11 cellular contexts compared by ENCODE assay signal in the genomic region with DNA sequence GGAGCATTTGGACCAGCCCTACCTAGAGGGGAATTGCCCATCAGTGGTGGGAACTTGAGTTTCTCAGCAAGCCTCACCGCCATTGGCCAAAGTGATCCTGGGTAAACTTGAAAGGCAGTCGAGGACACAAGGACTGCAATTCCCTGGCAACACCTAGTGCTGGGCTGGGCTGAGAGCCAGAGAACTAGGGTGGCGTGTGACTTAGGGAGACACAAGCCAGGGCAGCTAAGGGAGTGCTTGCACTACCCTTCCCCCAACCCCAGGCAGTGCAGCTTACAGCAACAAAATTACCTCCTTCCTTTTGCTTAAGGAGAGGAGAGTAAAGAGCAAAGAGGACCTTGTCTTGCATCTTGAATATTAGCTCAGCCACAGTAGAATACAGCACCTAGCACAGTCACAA.
A peak's percentile ranks its signal among the peaks of the same experiment; 100 is the strongest.
DNase-seq lines count a peak whose midpoint lies in the region; ATAC-seq and TF ChIP-seq lines count a peak whose summit lies in the region.
"Had no signal": no experiment of that assay in that cellular context is flagged by ENCODE, and none has a peak within 500 bp of the region (broad histone marks: within the 10 kb centered on the region; RNA-seq: fewer than 3 reads in every experiment).

No MANE protein-coding gene starts in this region.

- H3K4me1 ChIP-seq in foreskin keratinocyte = no peaks in the 10 kb centered on the region
- H3K4me1 ChIP-seq in psoas muscle = no peaks in the 10 kb centered on the region
- no peaks in the 10 kb centered on the region for H3K4me1 ChIP-seq in osteoblast (ENCODE audit: insufficient read depth, low read length)

- DNase-seq in DMS79 (lab: John Stamatoyannopoulos, UW) (peak; percentile 23), NCI-H1105 treated with DMSO at 0.1 percent for 48 hours (lab: John Stamatoyannopoulos, UW) (peak; percentile 73), foreskin keratinocyte (peak in 1 of 2 donors; percentile 15), psoas muscle (peak; percentile 19 to 58), osteoblast (ENCODE audit: insufficient read length, low spot score, missing footprints) (no peak)
- DNase-seq: activated naive CD4-positive, alpha-beta T cell treated with anti-CD3 and anti-CD28 coated beads, Interleukin-2, amount 10 ng/mL, durations not matched to agents 7 days and 5 days; CD4-positive, CD25-positive, alpha-beta regulatory T cell; cerebellar nuclear complex had no signal

- H3K4me3 ChIP-seq in psoas muscle (no peak overlapping the region), osteoblast (ENCODE audit: insufficient read depth, low read length) (no peak overlapping the region)

- TF ChIP-seq CTCF in foreskin keratinocyte (conservative IDR thresholded peaks at IDR 0.05) (no peak), psoas muscle (IDR thresholded peaks at IDR 0.05) (no peak), osteoblast (IDR thresholded peaks at IDR 0.05; ENCODE audit: extremely low read depth, low read depth, low read length) (no peak)

- H3K27ac ChIP-seq in foreskin keratinocyte (no peak overlapping the region), psoas muscle (no peak overlapping the region), osteoblast (ENCODE audit: low read depth, low read length) (no peak overlapping the region)

- peak; percentile 26 for ATAC-seq in foreskin keratinocyte
- peak in 2 of 4 donors; percentile 67 to 76 for ATAC-seq in psoas muscle
- no peak for ATAC-seq in GM19328 (IDR thresholded peaks at IDR 0.05; ENCODE audit: unreplicated experiment)
- ATAC-seq in HG03439 (IDR thresholded peaks at IDR 0.05; ENCODE audit: unreplicated experiment) = no peak
- no peak for ATAC-seq in HG03039 (IDR thresholded peaks at IDR 0.05; ENCODE audit: unreplicated experiment)

- H3K36me3 ChIP-seq in psoas muscle (ENCODE audit: insufficient read depth in 1 of 2, low read depth in 1 of 2) (no peaks in the 10 kb centered on the region), osteoblast (ENCODE audit: insufficient read depth, low read length) (no peaks in the 10 kb centered on the region)

- H4K20me1 ChIP-seq in osteoblast (ENCODE audit: insufficient read depth, low read length) = no peaks in the 10 kb centered on the region

- no peak overlapping the region for H3K4me2 ChIP-seq in osteoblast (ENCODE audit: insufficient read depth, low read length)

- 26 to 40% (median 34%) methylated on average over 3 of the region's 3 CpGs for WGBS in psoas muscle, 3 donors

- H2AFZ ChIP-seq in osteoblast (ENCODE audit: low read length) = no peak overlapping the region

- H3K79me2 ChIP-seq in osteoblast (ENCODE audit: insufficient read depth, low read length) = no peaks in the 10 kb centered on the region

- no peaks in the 10 kb centered on the region for H3K9me3 ChIP-seq in psoas muscle
- H3K9me3 ChIP-seq in osteoblast (ENCODE audit: low read depth, low read length) = no peaks in the 10 kb centered on the region

- intact Hi-C loops in psoas muscle (cut with DNase I) = loop anchor here in 1 of 2 donors (10.0 kb wide), 1 partner anchor 1865 kb away; no protein-coding TSS in a partner anchor

- H3K27me3 ChIP-seq in foreskin keratinocyte (no peaks in the 10 kb centered on the region), psoas muscle (ENCODE audit: insufficient read depth in 3 of 3, low read length in 2 of 3) (no peaks in the 10 kb centered on the region), osteoblast (ENCODE audit: insufficient read depth, low read length) (no peaks in the 10 kb centered on the region)
